1 cellular context compared by ENCODE assay signal in genomic region chr1:182291584-182292192, GRCh38.
TF ChIP-seq lines count a peak whose summit lies in the region.

No MANE protein-coding gene starts in this region.

TF ChIP-seq in HepG2, 621 proteins besides CTCF, POLR2A, EP300 and RAD21 (continued from another document and continues in another):
- no peak for TF ChIP-seq PRDM15 (CRISPR knock-in tag; IDR thresholded peaks at IDR 0.05)
- no peak for TF ChIP-seq SRSF4 (IDR thresholded peaks at IDR 0.05; ENCODE audit: low read depth, low read length, poor library complexity, severe bottlenecking)
- TF ChIP-seq ZNF451 (CRISPR knock-in tag; IDR thresholded peaks at IDR 0.05) = no peak
- TF ChIP-seq SIN3A (IDR thresholded peaks at IDR 0.05; ENCODE audit: borderline replicate concordance, low read depth, low read length) = no peak
- peak; percentile 37 for TF ChIP-seq TEAD3 (CRISPR knock-in tag; optimal IDR thresholded peaks at IDR 0.05; ENCODE audit: borderline replicate concordance)
- no peak for TF ChIP-seq ZNF556 (CRISPR knock-in tag; IDR thresholded peaks at IDR 0.05; ENCODE audit: borderline replicate concordance)
- TF ChIP-seq SOX13 (IDR thresholded peaks at IDR 0.05) = no peak
- TF ChIP-seq SOX13 (CRISPR knock-in tag; conservative IDR thresholded peaks at IDR 0.05 in 1 of 2, IDR thresholded peaks at IDR 0.05 in 1 of 2) = peak in 1 of 2 experiments; percentile 91; a peak in 2 of 4 replicates
- TF ChIP-seq ZNF230 (CRISPR knock-in tag; IDR thresholded peaks at IDR 0.05) = no peak; the same call in 1 of the 2 replicates
- no peak for TF ChIP-seq ZNF891 (CRISPR knock-in tag; IDR thresholded peaks at IDR 0.05)
- TF ChIP-seq CREB1 (IDR thresholded peaks at IDR 0.05) = no peak
- peak; percentile 52; the same call in 1 of the 2 replicates for TF ChIP-seq CREB1 (CRISPR knock-in tag; IDR thresholded peaks at IDR 0.05)
- TF ChIP-seq ESRRA (CRISPR knock-in tag; IDR thresholded peaks at IDR 0.05; ENCODE audit: low read depth) = peak; percentile 66
- peak; percentile 66 for TF ChIP-seq ZNF687 (CRISPR knock-in tag; IDR thresholded peaks at IDR 0.05)
- TF ChIP-seq ZFP36L2 (CRISPR knock-in tag; IDR thresholded peaks at IDR 0.05) = no peak
- TF ChIP-seq ZNF605 (CRISPR knock-in tag; IDR thresholded peaks at IDR 0.05) = no peak
- TF ChIP-seq SMAD3 (CRISPR knock-in tag; IDR thresholded peaks at IDR 0.05) = peak; percentile 70; the same call in 1 of the 2 replicates
- TF ChIP-seq CBX1 (IDR thresholded peaks at IDR 0.05; ENCODE audit: low read depth) = no peak
- TF ChIP-seq HOMEZ (CRISPR knock-in tag; IDR thresholded peaks at IDR 0.05; ENCODE audit: low read depth) = no peak
- peak; percentile 86 for TF ChIP-seq ARID5B (CRISPR knock-in tag; IDR thresholded peaks at IDR 0.05)
- TF ChIP-seq SP1 (IDR thresholded peaks at IDR 0.05) = no peak
- TF ChIP-seq SP1 (CRISPR knock-in tag; IDR thresholded peaks at IDR 0.05) = no peak
- TF ChIP-seq GATAD2A (CRISPR knock-in tag; IDR thresholded peaks at IDR 0.05) = peak; percentile 92
- TF ChIP-seq HDAC1 (CRISPR knock-in tag; IDR thresholded peaks at IDR 0.05) = no peak; the same call in 1 of the 2 replicates
- TF ChIP-seq SP5 (CRISPR knock-in tag; IDR thresholded peaks at IDR 0.05; ENCODE audit: borderline replicate concordance, low read depth) = no peak
- peak; percentile 63 for TF ChIP-seq SALL1 (CRISPR knock-in tag; IDR thresholded peaks at IDR 0.05)
- no peak for TF ChIP-seq ZSCAN30 (CRISPR knock-in tag; IDR thresholded peaks at IDR 0.05)
- peak; percentile 55; the same call in 1 of the 3 replicates for TF ChIP-seq MXI1 (IDR thresholded peaks at IDR 0.05; ENCODE audit: borderline replicate concordance, low read depth, low read length)
- peak; percentile 40; the same call in 1 of the 2 replicates for TF ChIP-seq FOSL2 (CRISPR knock-in tag; IDR thresholded peaks at IDR 0.05)
- peak; percentile 36; the same call in 1 of the 2 replicates for TF ChIP-seq ZBTB7B (CRISPR knock-in tag; IDR thresholded peaks at IDR 0.05)
- peak; percentile 72; the same call in 1 of the 2 replicates for TF ChIP-seq GZF1 (CRISPR knock-in tag; IDR thresholded peaks at IDR 0.05)
- TF ChIP-seq TSC22D2 (CRISPR knock-in tag; IDR thresholded peaks at IDR 0.05; ENCODE audit: borderline replicate concordance) = 0 out of 2 replicates have a peak, but pooled peaks have one; percentile 35
- peak; percentile 59; the same call in 1 of the 2 replicates for TF ChIP-seq FOXK1 (CRISPR knock-in tag; IDR thresholded peaks at IDR 0.05; ENCODE audit: borderline replicate concordance, low read depth)
- TF ChIP-seq PHF5A (CRISPR knock-in tag; IDR thresholded peaks at IDR 0.05; ENCODE audit: low read depth, unreplicated experiment) = no peak
- TF ChIP-seq ZBTB44 (CRISPR knock-in tag; IDR thresholded peaks at IDR 0.05) = no peak
- TF ChIP-seq ZSCAN29 (CRISPR knock-in tag; conservative IDR thresholded peaks at IDR 0.05) = peak; percentile 70; the same call in 1 of the 2 replicates
- TF ChIP-seq REPIN1 (CRISPR knock-in tag; IDR thresholded peaks at IDR 0.05; ENCODE audit: borderline replicate concordance, low read depth) = no peak
- no peak for TF ChIP-seq CEBPZ (IDR thresholded peaks at IDR 0.05; ENCODE audit: low read length)
- TF ChIP-seq ZNF766 (CRISPR knock-in tag; IDR thresholded peaks at IDR 0.05; ENCODE audit: borderline replicate concordance) = 0 out of 2 replicates have a peak, but pooled peaks have one; percentile 34
- TF ChIP-seq KMT2B (CRISPR knock-in tag; IDR thresholded peaks at IDR 0.05) = no peak; the same call in 1 of the 2 replicates
- TF ChIP-seq NCOA2 (CRISPR knock-in tag; IDR thresholded peaks at IDR 0.05) = peak; percentile 95
- peak; percentile 40; the same call in 1 of the 2 replicates for TF ChIP-seq FOXO1 (CRISPR knock-in tag; IDR thresholded peaks at IDR 0.05)
- TF ChIP-seq ZNF251 (CRISPR knock-in tag; IDR thresholded peaks at IDR 0.05) = no peak
- TF ChIP-seq GRHL1 (CRISPR knock-in tag; conservative IDR thresholded peaks at IDR 0.05) = no peak
- no peak for TF ChIP-seq ARNT (IDR thresholded peaks at IDR 0.05)
- peak; percentile 87; the same call in 1 of the 2 replicates for TF ChIP-seq RXRB (CRISPR knock-in tag; IDR thresholded peaks at IDR 0.05; ENCODE audit: borderline replicate concordance)
